24 cellular contexts compared by ENCODE assay signal in the genomic region with DNA sequence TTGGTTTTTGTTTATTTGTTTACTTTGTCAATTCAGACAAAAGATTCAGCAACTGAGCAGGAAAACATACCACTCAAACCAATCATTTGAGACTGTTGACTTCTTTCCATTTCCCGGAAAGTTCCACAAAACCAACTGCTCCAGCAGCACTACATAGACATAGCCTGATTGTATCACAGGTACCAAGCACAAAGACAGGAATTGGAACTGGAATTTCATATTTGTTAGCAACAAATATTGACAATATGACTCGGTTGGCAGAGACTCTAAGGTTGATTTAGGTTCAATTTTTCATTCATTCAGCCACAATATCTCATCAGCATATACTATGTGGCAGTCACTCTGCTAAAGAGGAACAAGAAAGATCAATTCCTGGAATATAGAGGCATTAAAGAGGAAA.
"Had no signal": no experiment of that assay in that cellular context is flagged by ENCODE, and none has a peak within 500 bp of the region (broad histone marks: within the 10 kb centered on the region; RNA-seq: fewer than 3 reads in every experiment).

No MANE protein-coding gene starts in this region.

- DNase-seq: activated CD4-positive, alpha-beta memory T cell treated with anti-CD3 and anti-CD28 coated beads, Interleukin-2, amount 10 ng/mL, durations not matched to agents 7 days and 5 days; activated CD4-positive, alpha-beta T cell treated with anti-CD3 and anti-CD28 coated beads for 1 hour; activated CD4-positive, alpha-beta T cell treated with anti-CD3 and anti-CD28 coated beads for 4 hours; activated CD4-positive, alpha-beta T cell treated with anti-CD3 and anti-CD28 coated beads, Interleukin-2, amount 10 ng/mL, durations not matched to agents 7 days and 5 days; activated CD4-positive, alpha-beta T cell treated with anti-CD3 and anti-CD28 coated beads, Interleukin-2, amount 50 U/mL, for 4 hours; activated CD8-positive, alpha-beta memory T cell treated with anti-CD3 and anti-CD28 coated beads, Interleukin-2, amount 50 U/mL, for 48 hours; activated gamma-delta T cell; activated naive CD4-positive, alpha-beta T cell; activated naive CD4-positive, alpha-beta T cell treated with anti-CD3 and anti-CD28 coated beads, Interleukin-2, amount 10 ng/mL, durations not matched to agents 7 days and 5 days; activated naive CD8-positive, alpha-beta T cell treated with anti-CD3 and anti-CD28 coated beads, Interleukin-2, amount 10 ng/mL, durations not matched to agents 7 days and 5 days; activated T-cell treated with anti-CD3 and anti-CD28 coated beads for 4 hours; activated T-cell treated with anti-CD3 and anti-CD28 coated beads, Interleukin-2, amount 50 U/mL, for 24 hours; activated T-cell treated with anti-CD3 and anti-CD28 coated beads, Interleukin-2, amount 50 U/mL, for 72 hours; brain microvascular endothelial cell; dorsolateral prefrontal cortex; effector memory CD4-positive, alpha-beta T cell; endodermal cell; foreskin fibroblast; head of caudate nucleus; T-helper 17 cell; T1000 had no signal

- H3K27me3 ChIP-seq: brain microvascular endothelial cell had no signal

- H3K27ac ChIP-seq: brain microvascular endothelial cell, coronary artery, dorsolateral prefrontal cortex had no signal

- H3K36me3 ChIP-seq: brain microvascular endothelial cell had no signal

- ATAC-seq: activated naive CD4-positive, alpha-beta T cell treated with anti-CD3 and anti-CD28 coated beads, Interleukin-2, amount 50 U/mL, for 72 hours; activated T-cell treated with anti-CD3 and anti-CD28 coated beads, Interleukin-2, amount 50 U/mL, for 72 hours; esophagus mucosa; T-helper 17 cell had no signal

- H3K4me3 ChIP-seq: coronary artery, dorsolateral prefrontal cortex had no signal
